In the genomic region with DNA sequence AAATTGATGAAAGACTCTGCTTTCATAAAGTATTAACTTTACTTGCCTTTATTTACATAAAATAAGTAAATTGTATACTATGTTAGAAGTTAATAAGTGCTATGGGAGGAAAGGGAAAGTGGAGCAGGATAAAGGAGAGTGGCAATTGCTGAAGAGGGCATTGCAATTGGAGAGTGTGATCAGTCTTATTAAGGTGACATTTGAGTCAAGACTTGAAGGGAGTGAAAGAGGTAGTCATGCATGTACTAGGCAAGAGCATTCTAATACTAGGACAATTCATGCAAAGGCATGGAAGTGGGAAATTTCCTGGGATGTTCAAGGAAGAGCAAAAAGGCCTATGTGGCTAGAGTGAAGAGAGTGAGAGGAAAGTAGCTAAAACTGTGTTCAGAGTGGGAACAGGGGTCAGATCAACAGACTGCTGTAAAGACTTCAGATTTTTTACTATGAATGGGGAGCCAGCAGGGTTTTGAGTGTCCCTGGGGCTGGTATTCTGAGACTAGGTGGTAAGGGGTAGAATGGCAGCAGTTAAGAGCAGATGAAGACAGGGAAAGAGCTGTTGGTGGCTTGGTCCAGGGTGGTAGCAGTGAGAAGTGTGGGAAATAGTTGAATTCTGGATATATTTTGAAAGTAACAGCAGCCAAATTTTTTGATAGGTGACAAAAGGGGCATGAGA, we compare ENCODE assay signal across 22 cellular contexts.
"Had no signal": no experiment of that assay in that cellular context is flagged by ENCODE, and none has a peak within 500 bp of the region (broad histone marks: within the 10 kb centered on the region; RNA-seq: fewer than 3 reads in every experiment).

No MANE protein-coding gene starts in this region.

- H3K27ac ChIP-seq: breast epithelium, KMS-11, VCaP had no signal

- H3K4me1 Mint-ChIP-seq: activated CD4-positive, alpha-beta memory T cell treated with anti-CD3 and anti-CD28 coated beads, Interleukin-2, amount 10 ng/mL, durations not matched to agents 7 days and 5 days; activated CD4-positive, alpha-beta T cell treated with anti-CD3 and anti-CD28 coated beads for 36 hours; activated naive CD4-positive, alpha-beta T cell treated with anti-CD3 and anti-CD28 coated beads, Interleukin-2, amount 50 U/mL, for 24 hours; T-helper 17 cell had no signal

- H3K4me3 Mint-ChIP-seq: activated CD4-positive, alpha-beta memory T cell treated with anti-CD3 and anti-CD28 coated beads, Interleukin-2, amount 10 ng/mL, durations not matched to agents 7 days and 5 days; activated CD4-positive, alpha-beta T cell treated with anti-CD3 and anti-CD28 coated beads for 36 hours; activated naive CD4-positive, alpha-beta T cell treated with anti-CD3 and anti-CD28 coated beads, Interleukin-2, amount 50 U/mL, for 24 hours; activated T-helper 1 cell treated with anti-CD3 and anti-CD28 coated beads, Interleukin-12 subunit alpha, Interleukin-12 subunit beta, Interleukin-2, Interleukin-4 antibody, amounts not matched to agents 30 ng/mL and 10 ng/mL and 1 ng/mL, durations not matched to agents 14 hours and 24 hours and 36 hours; T-helper 17 cell had no signal

- H3K9me3 Mint-ChIP-seq: activated naive CD4-positive, alpha-beta T cell treated with anti-CD3 and anti-CD28 coated beads, Interleukin-2, amount 50 U/mL, for 24 hours had no signal

- H3K36me3 ChIP-seq: breast epithelium had no signal

- H3K27me3 Mint-ChIP-seq: activated CD4-positive, alpha-beta memory T cell treated with anti-CD3 and anti-CD28 coated beads, Interleukin-2, amount 10 ng/mL, durations not matched to agents 7 days and 5 days; activated CD4-positive, alpha-beta T cell treated with anti-CD3 and anti-CD28 coated beads for 36 hours; T-helper 17 cell had no signal

- H3K4me1 ChIP-seq: breast epithelium had no signal

- H3K27ac Mint-ChIP-seq: activated CD4-positive, alpha-beta memory T cell treated with anti-CD3 and anti-CD28 coated beads, Interleukin-2, amount 10 ng/mL, durations not matched to agents 7 days and 5 days; activated CD4-positive, alpha-beta T cell treated with anti-CD3 and anti-CD28 coated beads for 36 hours; activated naive CD4-positive, alpha-beta T cell treated with anti-CD3 and anti-CD28 coated beads, Interleukin-2, amount 50 U/mL, for 24 hours; activated T-helper 1 cell treated with anti-CD3 and anti-CD28 coated beads, Interleukin-12 subunit alpha, Interleukin-12 subunit beta, Interleukin-2, Interleukin-4 antibody, amounts not matched to agents 30 ng/mL and 10 ng/mL and 1 ng/mL, durations not matched to agents 14 hours and 24 hours and 36 hours; T-helper 17 cell had no signal

- DNase-seq: activated CD4-positive, alpha-beta memory T cell treated with anti-CD3 and anti-CD28 coated beads, Interleukin-2, amount 10 ng/mL, durations not matched to agents 7 days and 5 days; activated CD4-positive, alpha-beta T cell treated with anti-CD3 and anti-CD28 coated beads for 36 hours; activated CD4-positive, alpha-beta T cell treated with anti-CD3 and anti-CD28 coated beads, Interleukin-2, amount 50 U/mL, for 1 hour; activated effector memory CD4-positive, alpha-beta T cell treated with Interleukin-2 at 50 U/mL for 16 hours; activated naive CD4-positive, alpha-beta T cell; aorta; caudate nucleus; NCI-H1092; NCI-H1417; NCI-H1930; NCI-H2107; NCI-H510A treated with DMSO at 0.1 percent for 48 hours; NCI-H69; PC-3; SHP77 treated with DMSO at 0.1 percent for 48 hours; T-helper 17 cell; T-helper 9 cell had no signal

- H3K4me3 ChIP-seq: breast epithelium had no signal

- ATAC-seq: activated CD4-positive, alpha-beta T cell treated with anti-CD3 and anti-CD28 coated beads for 36 hours; PC-3; T-helper 17 cell had no signal

- H3K27me3 ChIP-seq: breast epithelium had no signal

- H3K36me3 Mint-ChIP-seq: activated naive CD4-positive, alpha-beta T cell treated with anti-CD3 and anti-CD28 coated beads, Interleukin-2, amount 50 U/mL, for 24 hours had no signal
